ENCODE assay signal across 10 cellular contexts in the genomic region with DNA sequence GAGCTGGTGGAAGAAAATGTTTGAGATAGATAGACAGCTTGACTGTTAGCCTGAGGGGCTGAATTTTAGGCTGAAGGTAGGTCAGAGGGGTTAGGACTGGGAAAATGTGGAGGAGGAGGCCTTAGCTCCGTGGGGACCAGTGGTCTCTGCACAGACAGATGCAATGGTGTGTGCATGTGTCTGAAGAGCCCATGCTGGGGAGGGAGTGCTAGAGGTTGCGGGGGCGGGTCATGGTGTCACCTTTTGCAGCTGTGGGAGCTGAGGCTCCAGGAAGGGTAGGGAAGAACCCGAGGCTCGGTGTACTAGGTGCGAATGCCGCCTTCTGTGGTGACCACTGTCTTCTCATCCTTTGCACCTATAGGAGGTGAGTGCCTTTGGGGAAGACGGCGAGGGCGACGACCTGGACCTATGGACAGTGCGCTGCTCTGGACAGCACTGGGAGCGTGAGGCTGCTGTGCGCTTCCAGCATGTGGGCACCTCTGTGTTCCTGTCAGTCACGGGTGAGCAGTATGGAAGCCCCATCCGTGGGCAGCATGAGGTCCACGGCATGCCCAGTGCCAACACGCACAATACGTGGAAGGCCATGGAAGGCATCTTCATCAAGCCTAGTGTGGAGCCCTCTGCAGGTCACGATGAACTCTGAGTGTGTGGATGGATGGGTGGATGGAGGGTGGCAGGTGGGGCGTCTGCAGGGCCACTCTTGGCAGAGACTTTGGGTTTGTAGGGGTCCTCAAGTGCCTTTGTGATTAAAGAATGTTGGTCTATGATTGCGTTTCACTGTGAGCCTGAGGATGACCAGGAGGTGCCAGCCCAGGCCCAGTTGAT. TPM values are rescaled to one million over a fixed set of nuclear protein-coding genes. Genes with fewer than 3 reads are reported as not detected.
DNase-seq lines count a peak whose midpoint lies in the region; ATAC-seq and TF ChIP-seq lines count a peak whose summit lies in the region.
"Had no signal": no experiment of that assay in that cellular context is flagged by ENCODE, and none has a peak within 500 bp of the region (broad histone marks: within the 10 kb centered on the region; RNA-seq: fewer than 3 reads in every experiment).

No MANE protein-coding gene starts in this region.

- peaks cover 10 to 26% (median 17%) of the 10 kb centered on the region in 3 experiments; a peak in 6 of 7 replicates for H3K36me3 Mint-ChIP-seq in H9 (ENCODE audit: insufficient read depth in 1 of 3, low read depth in 3 of 3)
- H3K36me3 Mint-ChIP-seq in activated T-helper 17 cell treated with anti-CD3 and anti-CD28 coated beads, Interleukin-2, amount 50 U/mL, for 72 hours (ENCODE audit: low read depth), result peaks cover 49% of the 10 kb centered on the region

- no peak overlapping the region for H2BK5ac ChIP-seq in H9 (ENCODE audit: insufficient read length, low read length)
- H2BK5ac ChIP-seq in mesenchymal stem cell (ENCODE audit: low read depth, low read length, poor library complexity, severe bottlenecking), result no peak overlapping the region

- no peaks in the 10 kb centered on the region for H3K9me3 Mint-ChIP-seq in H9
- no peaks in the 10 kb centered on the region for H3K9me3 Mint-ChIP-seq in activated T-helper 17 cell treated with anti-CD3 and anti-CD28 coated beads, Interleukin-2, amount 50 U/mL, for 72 hours

- H4K5ac ChIP-seq in H9 (ENCODE audit: insufficient read length, low read depth, low read length), result no peak overlapping the region

- peak overlapping the region in 1 of 3 experiments; percentile 21; a peak in 2 of 7 replicates for H3K27ac Mint-ChIP-seq in H9
- peak overlapping the region; percentile 63 for H3K27ac Mint-ChIP-seq in activated T-helper 17 cell treated with anti-CD3 and anti-CD28 coated beads, Interleukin-2, amount 50 U/mL, for 72 hours

- H3K4ac ChIP-seq in H9 (ENCODE audit: low read depth, low read length) (no peak overlapping the region), mesenchymal stem cell (ENCODE audit: low read depth in 1 of 2, low read length in 2 of 2) (no peak overlapping the region)

- no peaks in the 10 kb centered on the region for H3K79me2 ChIP-seq in H9 (ENCODE audit: insufficient read depth, low read length)

- H4K8ac ChIP-seq in H9 (replicated peaks; ENCODE audit: insufficient read length, low read depth, low read length) (no peak overlapping the region), mesenchymal stem cell (ENCODE audit: low read length) (no peak overlapping the region)

- H2BK12ac ChIP-seq in H9 (ENCODE audit: insufficient read length, low read depth, low read length) (no peak overlapping the region), mesenchymal stem cell (ENCODE audit: low read length in 2 of 2) (no peak overlapping the region)

- H4K20me1 ChIP-seq in BLaER1 (peaks cover 12% of the 10 kb centered on the region), H9 (ENCODE audit: control insufficient read depth, insufficient read depth, insufficient read length) (no peaks in the 10 kb centered on the region)

- H3K9ac ChIP-seq in BLaER1 (peak overlapping the region; percentile 88; the same call in 1 of the 2 replicates), H9 (ENCODE audit: extremely low read depth, insufficient read length, low read length) (no peak overlapping the region), mesenchymal stem cell (ENCODE audit: low read length) (peak overlapping the region; percentile 83)

- H3K4me3 ChIP-seq in BLaER1, result peak overlapping the region; percentile 80
- peak overlapping the region in 1 of 2 experiments; percentile 88 for H3K4me3 ChIP-seq in mesenchymal stem cell (ENCODE audit: insufficient read depth in 1 of 2, low read depth in 1 of 2, low read length in 2 of 2)

- H2BK15ac ChIP-seq in H9 (ENCODE audit: low read depth, low read length), result no peak overlapping the region
- no peak overlapping the region for H2BK15ac ChIP-seq in mesenchymal stem cell (ENCODE audit: low read depth, poor library complexity, severe bottlenecking)

- H3K27ac ChIP-seq in BLaER1, result no peak overlapping the region
- no peak overlapping the region for H3K27ac ChIP-seq in H9 (ENCODE audit: insufficient read length, low read depth, low read length)
- H3K27ac ChIP-seq in mesenchymal stem cell (ENCODE audit: low read length, poor library complexity, severe bottlenecking), result no peak overlapping the region

- peaks cover 7% of the 10 kb centered on the region for H3K23me2 ChIP-seq in H9 (ENCODE audit: insufficient read length, low read depth, low read length, poor library complexity, severe bottlenecking)

- H3K14ac ChIP-seq in H9 (ENCODE audit: insufficient read depth, low read length) (no peak overlapping the region), mesenchymal stem cell (ENCODE audit: low read length in 2 of 2) (no peak overlapping the region)

- peaks cover 14 to 17% of the 10 kb centered on the region in 2 experiments for H3K4me1 Mint-ChIP-seq in H9
- H3K4me1 Mint-ChIP-seq in activated T-helper 17 cell treated with anti-CD3 and anti-CD28 coated beads, Interleukin-2, amount 50 U/mL, for 72 hours, result peaks cover 22% of the 10 kb centered on the region

- no peak overlapping the region for H3K23ac ChIP-seq in H9 (ENCODE audit: insufficient read length, low read depth, low read length)
- H3K23ac ChIP-seq in mesenchymal stem cell (ENCODE audit: low read length in 2 of 2), result peak overlapping the region in 1 of 2 experiments; percentile 86

- no peak overlapping the region for H3K56ac ChIP-seq in H9 (ENCODE audit: insufficient read length, low read depth, low read length)

- no peaks in the 10 kb centered on the region for H3K79me1 ChIP-seq in H9 (ENCODE audit: insufficient read depth, low read depth, low read length, poor library complexity, severe bottlenecking)
- H3K79me1 ChIP-seq in mesenchymal stem cell (replicated peaks; ENCODE audit: low read length, poor library complexity, severe bottlenecking), result peaks cover 18% of the 10 kb centered on the region

- H2AFZ ChIP-seq in H9 (ENCODE audit: low read length) (no peak overlapping the region), mesenchymal stem cell (ENCODE audit: low read depth, low read length) (peak overlapping the region; percentile 23)

- ATAC-seq in activated T-helper 17 cell treated with anti-CD3 and anti-CD28 coated beads, Interleukin-2, amount 50 U/mL, for 72 hours (replicated peaks), result no peak
- no peak for ATAC-seq in HG03457 (IDR thresholded peaks at IDR 0.05; ENCODE audit: unreplicated experiment)

- H2BK120ac ChIP-seq in H9 (ENCODE audit: low read depth, low read length, poor library complexity, severe bottlenecking) (no peak overlapping the region), mesenchymal stem cell (ENCODE audit: low read depth, low read length) (no peak overlapping the region)

- H3K27me3 ChIP-seq in BLaER1 (no peaks in the 10 kb centered on the region), H9 (ENCODE audit: insufficient read depth, low read length) (no peaks in the 10 kb centered on the region), mesenchymal stem cell (ENCODE audit: control insufficient read depth in 1 of 2, insufficient read depth in 1 of 2, low read length in 2 of 2) (no peaks in the 10 kb centered on the region)
- H3K27me3 ChIP-seq: upper lobe of left lung had no signal

- no peaks in the 10 kb centered on the region for H3K9me3 ChIP-seq in BLaER1
- no peaks in the 10 kb centered on the region for H3K9me3 ChIP-seq in H9 (ENCODE audit: control insufficient read depth, low read depth, low read length)
- H3K9me3 ChIP-seq in mesenchymal stem cell (ENCODE audit: control insufficient read depth, low read length), result no peaks in the 10 kb centered on the region
- H3K9me3 ChIP-seq: upper lobe of left lung had no signal

- peak overlapping the region in 1 of 2 experiments; percentile 89; a peak in 4 of 5 replicates for H3K4me3 Mint-ChIP-seq in H9
- H3K4me3 Mint-ChIP-seq in activated T-helper 17 cell treated with anti-CD3 and anti-CD28 coated beads, Interleukin-2, amount 50 U/mL, for 72 hours, result peak overlapping the region; percentile 81

- TF ChIP-seq CTCF in H9 (conservative IDR thresholded peaks at IDR 0.05), result no peak

- H3K36me3 ChIP-seq in BLaER1 (peaks cover 38% of the 10 kb centered on the region), mesenchymal stem cell (ENCODE audit: control insufficient read depth in 1 of 2, insufficient read depth in 2 of 2, low read depth in 1 of 2, low read length in 2 of 2) (peaks cover under 1 to 22% of the 10 kb centered on the region in 2 experiments)

- H3K4me1 ChIP-seq in BLaER1 (peaks cover 33% of the 10 kb centered on the region), H9 (ENCODE audit: insufficient read depth, low read length) (peaks cover 2% of the 10 kb centered on the region; the same call in 1 of the 2 replicates), mesenchymal stem cell (ENCODE audit: control insufficient read depth, insufficient read depth, low read depth, low read length) (peaks cover 17% of the 10 kb centered on the region)

- H3K18ac ChIP-seq in H9 (ENCODE audit: insufficient read length, low read depth, low read length) (no peak overlapping the region), mesenchymal stem cell (ENCODE audit: low read depth in 1 of 2, low read length in 2 of 2) (no peak overlapping the region)

- WGBS in H9 (ENCODE audit: extremely low coverage, insufficient read length, low lambda C conversion rate), result no CpG with 5 or more reads among the region's 22 CpGs
- WGBS in mesenchymal stem cell, result 94% methylated on average over 22 of the region's 22 CpGs

- H4K91ac ChIP-seq in H9 (ENCODE audit: insufficient read length, low read depth, low read length) (no peak overlapping the region), mesenchymal stem cell (ENCODE audit: low read length) (no peak overlapping the region)

- DNase-seq in H9 (no peak), mesenchymal stem cell (no peak), GDM1 (lab: John Stamatoyannopoulos, UW) (no peak), ecto neural progenitor cell (ENCODE audit: low spot score) (no peak), D341Med (ENCODE audit: low spot score) (no peak)
- DNase-seq: occipital lobe had no signal

- H2AK5ac ChIP-seq in H9 (ENCODE audit: insufficient read length, low read length) (no peak overlapping the region), mesenchymal stem cell (ENCODE audit: low read length, severe bottlenecking) (no peak overlapping the region)

- peaks cover 12% of the 10 kb centered on the region for H3K27me3 Mint-ChIP-seq in H9 (ENCODE audit: low read depth)
- H3K27me3 Mint-ChIP-seq in activated T-helper 17 cell treated with anti-CD3 and anti-CD28 coated beads, Interleukin-2, amount 50 U/mL, for 72 hours, result no peaks in the 10 kb centered on the region

- no peak overlapping the region for H3T11ph ChIP-seq in H9 (ENCODE audit: low read length)

- no peak overlapping the region for H2BK20ac ChIP-seq in H9 (ENCODE audit: low read depth, low read length, poor library complexity, severe bottlenecking)

- H3K4me2 ChIP-seq in BLaER1 (peak overlapping the region; percentile 98), H9 (ENCODE audit: insufficient read depth, insufficient read length, low read length) (peak overlapping the region; percentile 57), mesenchymal stem cell (ENCODE audit: low read length, poor library complexity, severe bottlenecking) (peak overlapping the region; percentile 99)

RNA-seq across cellular contexts. Expression of gene SDF2L1, which starts 1.6 kb away (rescaled TPM):
- 36.0 TPM in 2 replicates for total RNA-seq in H9 (2021)
- 10 to 100 TPM; 15.3 to 48.5 TPM for total RNA-seq in activated T-helper 17 cell treated with anti-CD3 and anti-CD28 coated beads, Interleukin-2, amount 50 U/mL, for 72 hours
- 27.4 TPM for polyA plus RNA-seq in mesenchymal stem cell (2013, experiment 1 of 2)
- 27.8 TPM for polyA plus RNA-seq in mesenchymal stem cell (2013, experiment 2 of 2)

RNA-seq across cellular contexts. Expression of gene CCDC116, which starts 11.2 kb away (rescaled TPM):
- 0.22 and 0.63 TPM in 2 replicates for total RNA-seq in H9 (2021)
- total RNA-seq in activated T-helper 17 cell treated with anti-CD3 and anti-CD28 coated beads, Interleukin-2, amount 50 U/mL, for 72 hours, result under 1 TPM; 0.29 to 0.37 TPM
- 0.18 TPM for polyA plus RNA-seq in mesenchymal stem cell (2013, experiment 1 of 2)
- 0.11 TPM for polyA plus RNA-seq in mesenchymal stem cell (2013, experiment 2 of 2)

RNA-seq across cellular contexts. Expression of gene YDJC, which starts 13.9 kb away (rescaled TPM):
- 29.8 and 30.2 TPM in 2 replicates for total RNA-seq in H9 (2021)
- total RNA-seq in activated T-helper 17 cell treated with anti-CD3 and anti-CD28 coated beads, Interleukin-2, amount 50 U/mL, for 72 hours, result 10 to 100 TPM; 28.9 to 56.6 TPM
- 13.7 TPM for polyA plus RNA-seq in mesenchymal stem cell (2013, experiment 1 of 2)
- 13.9 TPM for polyA plus RNA-seq in mesenchymal stem cell (2013, experiment 2 of 2)

RNA-seq across cellular contexts. Expression of gene PPIL2, which starts 22.1 kb away (rescaled TPM):
- total RNA-seq in H9 (2021), result 35.5 and 35.9 TPM in 2 replicates
- total RNA-seq in activated T-helper 17 cell treated with anti-CD3 and anti-CD28 coated beads, Interleukin-2, amount 50 U/mL, for 72 hours, result 10 to 100 TPM; 37.0 to 50.0 TPM
- 30.8 TPM for polyA plus RNA-seq in mesenchymal stem cell (2013, experiment 1 of 2)
- 29.5 TPM for polyA plus RNA-seq in mesenchymal stem cell (2013, experiment 2 of 2)
